In genomic region chrX:120560405-120560841, GRCh38 we compare ENCODE assay signal across 1 cellular context.
TF ChIP-seq lines count a peak whose summit lies in the region.

No MANE protein-coding gene starts in this region.

TF ChIP-seq in H1, 55 proteins besides CTCF, POLR2A, EP300 and RAD21:
- TF ChIP-seq KDM1A (IDR thresholded peaks at IDR 0.05; ENCODE audit: borderline replicate concordance, low read length) (no peak), CHD2 (IDR thresholded peaks at IDR 0.05; ENCODE audit: low read length) (no peak), TAF1 (IDR thresholded peaks at IDR 0.05; ENCODE audit: low read depth, low read length) (peak; percentile 33; the same call in 1 of the 2 replicates), SIN3A (conservative IDR thresholded peaks at IDR 0.05 in 1 of 2, IDR thresholded peaks at IDR 0.05 in 1 of 2; ENCODE audit: low read depth in 1 of 2, low read length in 2 of 2) (peak in 1 of 2 experiments; percentile 35; a peak in 1 of 4 replicates), MAFK (IDR thresholded peaks at IDR 0.05; ENCODE audit: low read depth, low read length) (no peak), EZH2 (IDR thresholded peaks at IDR 0.05; ENCODE audit: low read depth, low read length, severe bottlenecking) (no peak), CEBPB (IDR thresholded peaks at IDR 0.05; ENCODE audit: low read depth, low read length) (no peak)
TF ChIP-seq in H1: peak in this region for 2.
